28 cellular contexts compared by ENCODE assay signal in genomic region chr16:54479546-54479945, GRCh38.
"Had no signal": no experiment of that assay in that cellular context is flagged by ENCODE, and none has a peak within 500 bp of the region (broad histone marks: within the 10 kb centered on the region; RNA-seq: fewer than 3 reads in every experiment).

No MANE protein-coding gene starts in this region.

- FAIRE-seq: colon, endometrium, endothelial cell of umbilical vein, frontal cortex had no signal

- ATAC-seq: effector memory CD8-positive, alpha-beta T cell; esophagus mucosa; foreskin keratinocyte; gastrocnemius medialis; gastroesophageal sphincter; heart left ventricle; heart right ventricle had no signal

- DNase-seq: colonic mucosa; cortex of kidney; dermis blood vessel endothelial cell; dorsolateral prefrontal cortex; effector CD4-positive, alpha-beta T cell; effector CD8-positive, alpha-beta T cell; effector memory CD4-positive, alpha-beta T cell; effector memory CD8-positive, alpha-beta T cell; endodermal cell; erythroblast; esophagus squamous epithelium; foreskin fibroblast; foreskin keratinocyte; foreskin melanocyte; gastrocnemius medialis; glutamatergic neuron; head of caudate nucleus; heart left ventricle; heart right ventricle had no signal

- H3K4me1 ChIP-seq: colonic mucosa, esophagus squamous epithelium, foreskin keratinocyte, gastrocnemius medialis, gastroesophageal sphincter had no signal

- H3K36me3 ChIP-seq: colonic mucosa, esophagus muscularis mucosa, esophagus squamous epithelium, gastrocnemius medialis, gastroesophageal sphincter, heart left ventricle, heart right ventricle had no signal

- H3K27ac ChIP-seq: colonic mucosa, coronary artery, dorsolateral prefrontal cortex, epithelial cell of prostate, esophagus muscularis mucosa, esophagus squamous epithelium, foreskin keratinocyte, gastrocnemius medialis, gastroesophageal sphincter, heart left ventricle, heart right ventricle had no signal

- H3K9me3 ChIP-seq: colonic mucosa, esophagus muscularis mucosa, esophagus squamous epithelium, gastrocnemius medialis, gastroesophageal sphincter, heart left ventricle, heart right ventricle had no signal

- H3K27me3 ChIP-seq: colonic mucosa, esophagus muscularis mucosa, foreskin keratinocyte, gastrocnemius medialis, heart left ventricle, heart right ventricle had no signal

- H3K4me3 ChIP-seq: colonic mucosa, coronary artery, dorsolateral prefrontal cortex, esophagus muscularis mucosa, esophagus squamous epithelium, gastrocnemius medialis, gastroesophageal sphincter, heart left ventricle, heart right ventricle had no signal
